12 cellular contexts compared by ENCODE assay signal in genomic region chr17:47276444-47276843, GRCh38. TPM values are rescaled to one million over a fixed set of nuclear protein-coding genes. Genes with fewer than 3 reads are reported as not detected.
A peak's percentile ranks its signal among the peaks of the same experiment; 100 is the strongest.
DNase-seq lines count a peak whose midpoint lies in the region; ATAC-seq and TF ChIP-seq lines count a peak whose summit lies in the region.
"Had no signal": no experiment of that assay in that cellular context is flagged by ENCODE, and none has a peak within 500 bp of the region (broad histone marks: within the 10 kb centered on the region; RNA-seq: fewer than 3 reads in every experiment).

No MANE protein-coding gene starts in this region.

- 89 to 93% methylated on average over 3 of the region's 3 CpGs for WGBS in endodermal cell (ENCODE audit: insufficient coverage in 1 of 2, insufficient read length in 1 of 2), 2 experiments

- no peaks in the 10 kb centered on the region for H3K36me3 ChIP-seq in HUES48 (ENCODE audit: control insufficient read depth, insufficient read depth, low read length)
- H3K36me3 ChIP-seq in breast epithelium = no peaks in the 10 kb centered on the region
- no peaks in the 10 kb centered on the region for H3K36me3 ChIP-seq in mucosa of rectum (ENCODE audit: control insufficient read depth in 2 of 2, insufficient read depth in 2 of 2, low read length in 2 of 2)
- no peaks in the 10 kb centered on the region for H3K36me3 ChIP-seq in thoracic aorta
- no peaks in the 10 kb centered on the region for H3K36me3 ChIP-seq in endodermal cell (ENCODE audit: control insufficient read depth, insufficient read depth, low read length)

- TF ChIP-seq CTCF in breast epithelium (IDR thresholded peaks at IDR 0.05) (no peak), thoracic aorta (IDR thresholded peaks at IDR 0.05) (no peak), endodermal cell (conservative IDR thresholded peaks at IDR 0.05) (no peak)

- H3K27ac Mint-ChIP-seq in endodermal cell = no peak overlapping the region
- H3K27ac Mint-ChIP-seq: activated CD4-positive, alpha-beta T cell treated with anti-CD3 and anti-CD28 coated beads for 36 hours; activated naive CD8-positive, alpha-beta T cell had no signal

- peaks cover 37% of the 10 kb centered on the region for H3K4me1 Mint-ChIP-seq in endodermal cell
- H3K4me1 Mint-ChIP-seq: activated CD4-positive, alpha-beta T cell treated with anti-CD3 and anti-CD28 coated beads for 36 hours had no signal

- H3K4me3 Mint-ChIP-seq in endodermal cell = no peak overlapping the region
- H3K4me3 Mint-ChIP-seq: activated CD4-positive, alpha-beta T cell treated with anti-CD3 and anti-CD28 coated beads for 36 hours; activated naive CD8-positive, alpha-beta T cell had no signal

- H3K27me3 ChIP-seq in HUES48 (ENCODE audit: control insufficient read depth, insufficient read depth, low read length) (no peaks in the 10 kb centered on the region), breast epithelium (no peaks in the 10 kb centered on the region), mucosa of rectum (ENCODE audit: control insufficient read depth in 2 of 2, insufficient read depth in 2 of 2, low read length in 2 of 2) (no peaks in the 10 kb centered on the region), thoracic aorta (replicated peaks; ENCODE audit: insufficient read depth) (no peaks in the 10 kb centered on the region), endodermal cell (ENCODE audit: control insufficient read depth, insufficient read depth, low read length, poor library complexity, severe bottlenecking) (no peaks in the 10 kb centered on the region)

- ATAC-seq in thoracic aorta (ENCODE audit: insufficient number of reproducible peaks, low FRiP score, low read depth) = no peak
- ATAC-seq: activated CD4-positive, alpha-beta T cell treated with anti-CD3 and anti-CD28 coated beads for 36 hours had no signal

- intact Hi-C loops in breast epithelium (cut with DNase I; ENCODE audit: low total_unique reads) = no loop called here

- no peaks in the 10 kb centered on the region for H3K36me3 Mint-ChIP-seq in endodermal cell (ENCODE audit: low read depth)
- H3K36me3 Mint-ChIP-seq: activated naive CD8-positive, alpha-beta T cell had no signal

- DNase-seq in breast epithelium (ENCODE audit: low spot score in 2 of 2) (no peak), thoracic aorta (ENCODE audit: low spot score) (no peak), endodermal cell (no peak)
- no peak for DNase-seq in activated CD4-positive, alpha-beta T cell treated with anti-CD3 and anti-CD28 coated beads, Interleukin-2, amount 50 U/mL, for 48 hours
- no peak for DNase-seq in activated T-cell treated with anti-CD3 and anti-CD28 coated beads, Interleukin-2, amount 50 U/mL, for 1 hour
- DNase-seq: activated CD4-positive, alpha-beta T cell treated with anti-CD3 and anti-CD28 coated beads for 36 hours; effector CD4-positive, alpha-beta T cell; stimulated activated CD4-positive, alpha-beta T cell treated with anti-CD3 and anti-CD28 coated beads, Interleukin-2, amount 100 ng/mL, for 48 hours had no signal

- peaks cover 36% of the 10 kb centered on the region for H3K4me1 ChIP-seq in HUES48 (ENCODE audit: control insufficient read depth, insufficient read depth, low read length)
- H3K4me1 ChIP-seq in breast epithelium = peaks cover 15 to 42% of the 10 kb centered on the region in 2 donors
- peaks cover 22 to 26% of the 10 kb centered on the region in 2 donors for H3K4me1 ChIP-seq in mucosa of rectum (ENCODE audit: control insufficient read depth in 2 of 2, insufficient read depth in 2 of 2, low read length in 2 of 2)
- peaks cover 59 to 83% of the 10 kb centered on the region in 2 donors for H3K4me1 ChIP-seq in thoracic aorta (ENCODE audit: control insufficient read depth in 1 of 2, low read depth in 2 of 2)
- peaks cover 9% of the 10 kb centered on the region for H3K4me1 ChIP-seq in endodermal cell (ENCODE audit: control insufficient read depth, insufficient read depth, low read length)

- H3K4me3 ChIP-seq in HUES48 (ENCODE audit: low read depth, low read length) (no peak overlapping the region), breast epithelium (no peak overlapping the region), mucosa of rectum (ENCODE audit: low read length in 2 of 2) (no peak overlapping the region), thoracic aorta (no peak overlapping the region), endodermal cell (ENCODE audit: low read length) (no peak overlapping the region)

- H3K9me3 ChIP-seq in HUES48 (ENCODE audit: control insufficient read depth, insufficient read depth, low read length) = no peaks in the 10 kb centered on the region
- no peaks in the 10 kb centered on the region for H3K9me3 ChIP-seq in breast epithelium
- no peaks in the 10 kb centered on the region for H3K9me3 ChIP-seq in mucosa of rectum (ENCODE audit: control insufficient read depth in 2 of 2, low read length in 2 of 2)
- no peaks in the 10 kb centered on the region for H3K9me3 ChIP-seq in thoracic aorta
- H3K9me3 ChIP-seq in endodermal cell (ENCODE audit: control insufficient read depth, low read length) = no peaks in the 10 kb centered on the region

- H3K9ac ChIP-seq in HUES48 (ENCODE audit: low read depth, low read length) (no peak overlapping the region), mucosa of rectum (ENCODE audit: low read depth in 1 of 2, low read length in 2 of 2) (no peak overlapping the region), endodermal cell (ENCODE audit: extremely low read depth, low read length, poor library complexity, severe bottlenecking) (no peak overlapping the region)

- H3K9me3 Mint-ChIP-seq in endodermal cell = no peaks in the 10 kb centered on the region
- H3K9me3 Mint-ChIP-seq: neural crest cell had no signal

- no peaks in the 10 kb centered on the region for H3K27me3 Mint-ChIP-seq in endodermal cell (ENCODE audit: insufficient read depth)

- peak overlapping the region; percentile 89 for H3K27ac ChIP-seq in HUES48 (ENCODE audit: low read depth, low read length)
- peak overlapping the region; percentile 84 to 91 for H3K27ac ChIP-seq in breast epithelium
- peak overlapping the region; percentile 59 to 79 for H3K27ac ChIP-seq in mucosa of rectum (ENCODE audit: low read depth in 2 of 2, low read length in 2 of 2)
- H3K27ac ChIP-seq in thoracic aorta = peak overlapping the region; percentile 96 to 97
- no peak overlapping the region for H3K27ac ChIP-seq in endodermal cell (ENCODE audit: low read depth, low read length)

- TF ChIP-seq POLR2A in breast epithelium (IDR thresholded peaks at IDR 0.05) = no peak

RNA-seq across cellular contexts. Expression of gene ITGB3, which starts 22.8 kb away (rescaled TPM):
- total RNA-seq in breast epithelium (10 to 100 TPM in 2 of 3 donors, 1 to 10 TPM in 1; 3.8 to 29.8 (median 14.6) TPM), thoracic aorta (100 to 1,000 TPM in 1 of 2 donors, 10 to 100 TPM in 1; 68.1 to 197 TPM), endodermal cell (under 1 TPM; 0.51 to 0.73 TPM)
- 0.18 TPM for polyA plus RNA-seq in endodermal cell (2013, experiment 1 of 2)
- polyA plus RNA-seq in endodermal cell (2013, experiment 2 of 2) = 0.33 TPM

RNA-seq across cellular contexts. Expression of gene EFCAB13, which starts 47.3 kb away (rescaled TPM):
- total RNA-seq in breast epithelium (10 to 100 TPM in 2 of 3 donors, 1 to 10 TPM in 1; 8.8 to 16.4 (median 10.8) TPM), thoracic aorta (10 to 100 TPM in 1 of 2 donors, 1 to 10 TPM in 1; 8.1 to 16.7 TPM), endodermal cell (1 to 10 TPM; 4.3 to 8.9 TPM)
- 0.89 TPM for polyA plus RNA-seq in endodermal cell (2013, experiment 1 of 2)
- 0.99 TPM for polyA plus RNA-seq in endodermal cell (2013, experiment 2 of 2)
